ENCODE assay signal across 14 cellular contexts in the genomic region with DNA sequence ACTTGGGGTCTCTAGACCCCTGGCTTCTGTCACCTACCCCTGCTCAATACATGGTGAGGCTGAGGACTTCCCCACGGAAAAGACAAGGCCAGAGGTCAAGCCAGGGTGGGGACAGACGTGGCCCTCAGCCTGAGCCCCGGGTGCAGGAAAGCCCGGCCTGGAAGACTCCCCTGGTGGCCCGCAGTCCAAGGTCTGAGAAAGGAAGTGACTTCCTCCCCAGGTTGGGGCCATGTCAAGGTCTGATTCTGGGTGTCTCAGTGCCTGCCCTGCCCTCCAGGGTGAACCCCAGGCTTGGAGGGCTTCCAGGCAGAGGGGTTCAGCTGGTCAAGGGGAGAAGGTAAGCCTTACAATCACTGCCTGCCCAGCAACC. TPM values are rescaled to one million over a fixed set of nuclear protein-coding genes. Genes with fewer than 3 reads are reported as not detected.
DNase-seq lines count a peak whose midpoint lies in the region; ATAC-seq and TF ChIP-seq lines count a peak whose summit lies in the region.
"Had no signal": no experiment of that assay in that cellular context is flagged by ENCODE, and none has a peak within 500 bp of the region (broad histone marks: within the 10 kb centered on the region; RNA-seq: fewer than 3 reads in every experiment).

No MANE protein-coding gene starts in this region.

- no peaks in the 10 kb centered on the region for H3K36me3 ChIP-seq in CD8-positive, alpha-beta memory T cell (ENCODE audit: insufficient read depth, low read length)
- no peaks in the 10 kb centered on the region for H3K36me3 ChIP-seq in BE2C
- H3K36me3 ChIP-seq: prostate gland had no signal

- H3K27ac ChIP-seq in CD8-positive, alpha-beta memory T cell (ENCODE audit: low read depth, low read length), result peak overlapping the region; percentile 54
- H3K27ac ChIP-seq in layer of hippocampus (ENCODE audit: low read depth, low read length), result peak overlapping the region; percentile 99
- peak overlapping the region in 18 of 21 experiments; percentile 34 to 99 (median 91) for H3K27ac ChIP-seq in skin epidermis
- H3K27ac ChIP-seq: prostate gland had no signal

- no peaks in the 10 kb centered on the region for H3K27me3 ChIP-seq in CD8-positive, alpha-beta memory T cell (ENCODE audit: insufficient read depth, low read length, poor library complexity, severe bottlenecking)
- no peaks in the 10 kb centered on the region for H3K27me3 ChIP-seq in layer of hippocampus (ENCODE audit: control insufficient read depth, insufficient read depth, low read length)
- no peaks in the 10 kb centered on the region for H3K27me3 ChIP-seq in BE2C

- H3K4me1 ChIP-seq in CD8-positive, alpha-beta memory T cell (ENCODE audit: insufficient read depth, low read length), result peaks cover 91% of the 10 kb centered on the region
- H3K4me1 ChIP-seq in BE2C, result no peaks in the 10 kb centered on the region

- peak overlapping the region in 3 of 8 donors; percentile 26 to 77 (median 64) for H3K27ac Mint-ChIP-seq in CD8-positive, alpha-beta memory T cell
- H3K27ac Mint-ChIP-seq in T-cell, result peak overlapping the region; percentile 58 to 61
- H3K27ac Mint-ChIP-seq: IgD-negative memory B cell; stimulated activated naive CD8-positive, alpha-beta T cell treated with anti-CD3 and anti-CD28 coated beads, Interleukin-15, Interleukin-2, amounts not matched to agents 100 ng/mL and 50 ng/mL, for 24 hours had no signal

- H3K4me3 Mint-ChIP-seq in CD8-positive, alpha-beta memory T cell, result peak overlapping the region in 5 of 7 donors; percentile 5 to 84 (median 28)
- H3K4me3 Mint-ChIP-seq in T-cell, result peak overlapping the region in 1 of 3 donors; percentile 92
- H3K4me3 Mint-ChIP-seq: stimulated activated naive CD8-positive, alpha-beta T cell treated with anti-CD3 and anti-CD28 coated beads, Interleukin-15, Interleukin-2, amounts not matched to agents 100 ng/mL and 50 ng/mL, for 24 hours had no signal

- H3K36me3 Mint-ChIP-seq in CD8-positive, alpha-beta memory T cell, result peaks cover 0 to 46% (median 5%) of the 10 kb centered on the region in 3 donors
- peaks cover 10% of the 10 kb centered on the region for H3K36me3 Mint-ChIP-seq in T-cell

- H3K9me3 ChIP-seq in CD8-positive, alpha-beta memory T cell (ENCODE audit: low read length), result no peaks in the 10 kb centered on the region
- no peaks in the 10 kb centered on the region for H3K9me3 ChIP-seq in BE2C
- H3K9me3 ChIP-seq: prostate gland had no signal

- H3K9me3 Mint-ChIP-seq in CD8-positive, alpha-beta memory T cell, result no peaks in the 10 kb centered on the region
- H3K9me3 Mint-ChIP-seq in T-cell, result no peaks in the 10 kb centered on the region
- H3K9me3 Mint-ChIP-seq: IgD-negative memory B cell; stimulated activated naive CD8-positive, alpha-beta T cell treated with anti-CD3 and anti-CD28 coated beads, Interleukin-15, Interleukin-2, amounts not matched to agents 100 ng/mL and 50 ng/mL, for 24 hours had no signal

- no peak overlapping the region for H3K4me3 ChIP-seq in CD8-positive, alpha-beta memory T cell (ENCODE audit: low read length)
- no peak overlapping the region for H3K4me3 ChIP-seq in skin epidermis
- H3K4me3 ChIP-seq in BE2C (ENCODE audit: low read depth, low read length), result no peak overlapping the region
- H3K4me3 ChIP-seq: prostate gland had no signal

- no peaks in the 10 kb centered on the region for H3K27me3 Mint-ChIP-seq in CD8-positive, alpha-beta memory T cell
- no peaks in the 10 kb centered on the region for H3K27me3 Mint-ChIP-seq in T-cell
- H3K27me3 Mint-ChIP-seq: IgD-negative memory B cell; stimulated activated naive CD8-positive, alpha-beta T cell treated with anti-CD3 and anti-CD28 coated beads, Interleukin-15, Interleukin-2, amounts not matched to agents 100 ng/mL and 50 ng/mL, for 24 hours had no signal

- TF ChIP-seq CTCF in BE2C (IDR thresholded peaks at IDR 0.05; ENCODE audit: low read depth, low read length), result no peak

- CTCF ChIA-PET in CD8-positive, alpha-beta memory T cell (lab: Charles Lee), result no interaction called here
- CTCF ChIA-PET in T-cell (lab: Charles Lee), result no interaction called here

- no peak for DNase-seq in CD8-positive, alpha-beta memory T cell
- no peak for DNase-seq in T-cell
- no peak for DNase-seq in NCI-H1436 treated with DMSO at 0.1 percent for 48 hours (lab: John Stamatoyannopoulos, UW)
- no peak for DNase-seq in BE2C
- DNase-seq: effector CD4-positive, alpha-beta T cell; NCI-H748 treated with DMSO at 0.1 percent for 48 hours; SHP77 treated with DMSO at 0.1 percent for 48 hours had no signal

- no peak for ATAC-seq in T-cell (replicated peaks in 1 of 4)
- no peak for ATAC-seq in HG03439 (IDR thresholded peaks at IDR 0.05; ENCODE audit: unreplicated experiment)
- no peak for ATAC-seq in GM18511 (IDR thresholded peaks at IDR 0.05; ENCODE audit: unreplicated experiment)

- peaks cover 56 to 87% (median 68%) of the 10 kb centered on the region in 3 donors for H3K4me1 Mint-ChIP-seq in CD8-positive, alpha-beta memory T cell
- H3K4me1 Mint-ChIP-seq in T-cell, result peaks cover 64 to 86% (median 78%) of the 10 kb centered on the region in 3 donors

- POLR2A ChIA-PET in CD8-positive, alpha-beta memory T cell (lab: Charles Lee), result no interaction called here
- POLR2A ChIA-PET in T-cell (lab: Charles Lee), result no interaction called here

RNA-seq across cellular contexts. Expression of a gene that starts 3.9 kb away (rescaled TPM):
- 100 to 1,000 TPM; 110 to 116 TPM for total RNA-seq in CD8-positive, alpha-beta memory T cell
- polyA plus RNA-seq in CD8-positive, alpha-beta memory T cell, result 206 TPM
- total RNA-seq in T-cell, result 100 to 1,000 TPM in 3 of 5 donors, 10 to 100 TPM in 2; 91.9 to 187 (median 163) TPM
- 193 TPM for polyA plus RNA-seq in BE2C (2012; ENCODE audit: insufficient read depth, insufficient read length, low read depth)

RNA-seq across cellular contexts. Expression of a gene that starts 9.4 kb away (rescaled TPM):
- under 1 TPM; 0.39 to 0.95 TPM for total RNA-seq in CD8-positive, alpha-beta memory T cell
- polyA plus RNA-seq in CD8-positive, alpha-beta memory T cell, result 0.10 TPM
- total RNA-seq in T-cell, result 1 to 10 TPM in 4 of 5 donors, under 1 TPM in 1; 0.72 to 4.2 (median 1.8) TPM
- not detected for polyA plus RNA-seq in BE2C (2012; ENCODE audit: insufficient read depth, insufficient read length, low read depth)
